In the genomic region with DNA sequence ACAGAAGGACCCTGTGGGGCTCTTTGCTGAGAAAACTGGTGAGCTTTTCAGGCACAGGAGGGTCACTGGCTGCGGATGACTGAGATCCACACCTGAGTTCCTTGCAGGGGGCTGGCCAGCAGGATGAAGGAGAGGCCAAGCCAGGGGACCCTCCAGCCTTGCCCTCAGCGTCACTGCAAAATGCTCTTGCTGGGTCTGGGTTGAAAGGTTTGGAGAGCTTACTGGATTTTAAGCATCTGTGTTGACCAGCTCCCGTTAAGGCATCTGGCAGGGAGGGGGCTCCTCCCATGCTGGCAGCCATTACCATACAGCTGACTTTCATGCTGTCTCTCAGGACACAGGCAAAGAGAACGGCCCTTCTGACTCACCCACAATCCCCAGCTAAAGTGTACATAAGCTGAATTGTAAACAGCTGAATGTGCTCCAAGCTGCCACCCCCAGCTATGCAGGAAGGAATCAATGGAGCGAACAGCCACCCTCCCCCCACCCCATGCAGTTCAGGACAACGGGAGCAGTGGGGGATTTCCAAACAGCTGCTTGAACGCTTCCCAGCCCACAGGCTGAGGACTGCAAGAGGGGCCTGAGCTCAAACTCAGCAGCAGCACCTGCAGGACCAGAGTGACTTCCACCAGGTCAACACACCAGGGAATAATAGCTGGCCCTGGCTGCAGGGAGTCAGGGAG, we compare ENCODE assay signal across 8 cellular contexts. TPM values are rescaled to one million over a fixed set of nuclear protein-coding genes. Genes with fewer than 3 reads are reported as not detected.
A peak's percentile ranks its signal among the peaks of the same experiment; 100 is the strongest.
DNase-seq lines count a peak whose midpoint lies in the region; ATAC-seq and FAIRE-seq lines count a peak whose summit lies in the region.

No MANE protein-coding gene starts in this region.

- CTCF ChIA-PET in T-cell (lab: Charles Lee): interaction anchor here (0.5 to 0.6 kb wide), 3 partner anchors 10 to 665 kb away, joined by 3 to 4 read pairs (median 4); no protein-coding TSS in a partner anchor

- peak; percentile 98 for DNase-seq in HCEC 1CT
- peak; percentile 99 for DNase-seq in NCI-H82 (lab: John Stamatoyannopoulos, UW)
- peak; percentile 98 for DNase-seq in mesenchymal stem cell
- DNase-seq in urothelium cell line (ENCODE audit: low spot score): peak; percentile 63
- DNase-seq in T-cell: no peak

- H3K18ac ChIP-seq in mesenchymal stem cell (ENCODE audit: low read depth in 1 of 2, low read length in 2 of 2): peak overlapping the region; percentile 82 to 92

- peak overlapping the region in 1 of 2 experiments; percentile 35 for H3K23ac ChIP-seq in mesenchymal stem cell (ENCODE audit: low read length in 2 of 2)

- H3K4me2 ChIP-seq in mesenchymal stem cell (ENCODE audit: low read length, poor library complexity, severe bottlenecking): peak overlapping the region; percentile 59

- H3K4ac ChIP-seq in mesenchymal stem cell (ENCODE audit: low read depth in 1 of 2, low read length in 2 of 2): peak overlapping the region; percentile 70 to 86

- no peak overlapping the region for H3K27ac Mint-ChIP-seq in T-cell

- WGBS in mesenchymal stem cell: 11% methylated on average over 7 of the region's 7 CpGs

- H2BK5ac ChIP-seq in mesenchymal stem cell (ENCODE audit: low read depth, low read length, poor library complexity, severe bottlenecking): peak overlapping the region; percentile 9

- H2AK5ac ChIP-seq in mesenchymal stem cell (ENCODE audit: low read length, severe bottlenecking): peak overlapping the region; percentile 58

- peaks cover 64 to 76% (median 70%) of the 10 kb centered on the region in 3 donors for H3K4me1 Mint-ChIP-seq in T-cell

- H3K9me3 ChIP-seq in endocrine pancreas (ENCODE audit: control insufficient read depth, low read length): no peaks in the 10 kb centered on the region
- H3K9me3 ChIP-seq in mesenchymal stem cell (ENCODE audit: control insufficient read depth, low read length): no peaks in the 10 kb centered on the region

- H3K36me3 ChIP-seq in endocrine pancreas (ENCODE audit: control insufficient read depth, insufficient read depth, low read length) (no peaks in the 10 kb centered on the region), mesenchymal stem cell (ENCODE audit: control insufficient read depth in 1 of 2, insufficient read depth in 2 of 2, low read depth in 1 of 2, low read length in 2 of 2) (peaks cover 13 to 53% of the 10 kb centered on the region in 2 experiments)

- peak overlapping the region; percentile 51 to 80 for H3K14ac ChIP-seq in mesenchymal stem cell (ENCODE audit: low read length in 2 of 2)

- no peak overlapping the region for H3K4me3 Mint-ChIP-seq in T-cell

- H2BK120ac ChIP-seq in mesenchymal stem cell (ENCODE audit: low read depth, low read length): peak overlapping the region; percentile 66

- no peak overlapping the region for H2AFZ ChIP-seq in mesenchymal stem cell (ENCODE audit: low read depth, low read length)

- H3K79me1 ChIP-seq in mesenchymal stem cell (replicated peaks; ENCODE audit: low read length, poor library complexity, severe bottlenecking): no peaks in the 10 kb centered on the region

- no peaks in the 10 kb centered on the region for H3K9me3 Mint-ChIP-seq in T-cell

- peak overlapping the region; percentile 49 for H2BK15ac ChIP-seq in mesenchymal stem cell (ENCODE audit: low read depth, poor library complexity, severe bottlenecking)

- H2BK12ac ChIP-seq in mesenchymal stem cell (ENCODE audit: low read length in 2 of 2): peak overlapping the region; percentile 87 to 92

- no peaks in the 10 kb centered on the region for H3K27me3 Mint-ChIP-seq in T-cell

- H3K9ac ChIP-seq in endocrine pancreas (ENCODE audit: control insufficient read depth, insufficient read depth, low read length) (peak overlapping the region; percentile 71), mesenchymal stem cell (ENCODE audit: low read length) (peak overlapping the region; percentile 80)

- H3K27me3 ChIP-seq in endocrine pancreas (ENCODE audit: control insufficient read depth, insufficient read depth, low read length) (no peaks in the 10 kb centered on the region), mesenchymal stem cell (ENCODE audit: control insufficient read depth in 1 of 2, insufficient read depth in 1 of 2, low read length in 2 of 2) (no peaks in the 10 kb centered on the region)

- POLR2A ChIA-PET in T-cell (lab: Charles Lee): interaction anchor here in 1 of 2 donors (0.6 kb wide), 1 partner anchor 85 kb away, joined by 5 read pairs; no protein-coding TSS in a partner anchor

- peak overlapping the region; percentile 92 for H3K27ac ChIP-seq in mesenchymal stem cell (ENCODE audit: low read length, poor library complexity, severe bottlenecking)

- H3K4me1 ChIP-seq in endocrine pancreas (ENCODE audit: control insufficient read depth, insufficient read depth, low read length): peaks cover 60% of the 10 kb centered on the region
- peaks cover 36% of the 10 kb centered on the region for H3K4me1 ChIP-seq in mesenchymal stem cell (ENCODE audit: control insufficient read depth, insufficient read depth, low read depth, low read length)

- H3K36me3 Mint-ChIP-seq in T-cell: peaks cover 16% of the 10 kb centered on the region

- peak overlapping the region; percentile 70 for H4K91ac ChIP-seq in mesenchymal stem cell (ENCODE audit: low read length)

- H4K8ac ChIP-seq in mesenchymal stem cell (ENCODE audit: low read length): peak overlapping the region; percentile 69

- ATAC-seq in T-cell (replicated peaks in 1 of 4) (no peak), GM18861 (IDR thresholded peaks at IDR 0.05; ENCODE audit: unreplicated experiment) (no peak), GM21723 (IDR thresholded peaks at IDR 0.05; ENCODE audit: unreplicated experiment) (no peak)

- H3K4me3 ChIP-seq in endocrine pancreas (ENCODE audit: control insufficient read depth, insufficient read depth, low read length) (no peak overlapping the region), mesenchymal stem cell (ENCODE audit: insufficient read depth in 1 of 2, low read depth in 1 of 2, low read length in 2 of 2) (peak overlapping the region in 1 of 2 experiments; percentile 68)

- FAIRE-seq in urothelium cell line (lab: Jason Lieb, UNC): no peak

RNA-seq across cellular contexts. Expression of gene A3GALT2, which starts 21.3 kb away (rescaled TPM):
- 0.04 TPM for polyA plus RNA-seq in mesenchymal stem cell (2013, experiment 1 of 2)
- polyA plus RNA-seq in mesenchymal stem cell (2013, experiment 2 of 2): not detected
- total RNA-seq in T-cell: under 1 TPM in 1 of 5 donors, not detected in 4; 0.26 TPM

Comparison
In these comparisons a context has a peak if more than half of its experiments do, and no peak if none do; other contexts are left out.
1. DNase-seq: peak in HCEC 1CT (single experiment), NCI-H82 (single experiment), mesenchymal stem cell (single experiment) and urothelium cell line (single experiment); none in T-cell (0 of 34).